In genomic region chr11:48063424-48063978, GRCh38 we compare ENCODE assay signal across 8 cellular contexts.
A peak's percentile ranks its signal among the peaks of the same experiment; 100 is the strongest.
DNase-seq lines count a peak whose midpoint lies in the region; ATAC-seq, FAIRE-seq and TF ChIP-seq lines count a peak whose summit lies in the region.

No MANE protein-coding gene starts in this region.

- H3K23ac ChIP-seq in H9 (ENCODE audit: insufficient read length, low read depth, low read length): no peak overlapping the region

- no peaks in the 10 kb centered on the region for H3K9me3 ChIP-seq in right atrium auricular region
- H3K9me3 ChIP-seq in skeletal muscle satellite cell (replicated peaks; ENCODE audit: low read length): no peaks in the 10 kb centered on the region
- H3K9me3 ChIP-seq in H9 (ENCODE audit: control insufficient read depth, low read depth, low read length): no peaks in the 10 kb centered on the region

- ATAC-seq in GM21723 (IDR thresholded peaks at IDR 0.05; ENCODE audit: unreplicated experiment): no peak

- no peaks in the 10 kb centered on the region for H3K79me2 ChIP-seq in H9 (ENCODE audit: insufficient read depth, low read length)

- H3K4me1 Mint-ChIP-seq in activated CD4-positive, alpha-beta memory T cell treated with anti-CD3 and anti-CD28 coated beads for 36 hours (ENCODE audit: low read depth): peaks cover 50% of the 10 kb centered on the region
- H3K4me1 Mint-ChIP-seq in H9: peaks cover 14 to 36% of the 10 kb centered on the region in 2 experiments

- no peak overlapping the region for H3K14ac ChIP-seq in H9 (ENCODE audit: insufficient read depth, low read length)

- H3K4ac ChIP-seq in H9 (ENCODE audit: low read depth, low read length): no peak overlapping the region

- no peak overlapping the region for H4K8ac ChIP-seq in H9 (replicated peaks; ENCODE audit: insufficient read length, low read depth, low read length)

- TF ChIP-seq POLR2A in GM12892 (IDR thresholded peaks at IDR 0.05; ENCODE audit: low read depth, low read length): no peak

- H2BK5ac ChIP-seq in H9 (ENCODE audit: insufficient read length, low read length): no peak overlapping the region

- no peaks in the 10 kb centered on the region for H3K27me3 Mint-ChIP-seq in activated CD4-positive, alpha-beta memory T cell treated with anti-CD3 and anti-CD28 coated beads for 36 hours
- no peaks in the 10 kb centered on the region for H3K27me3 Mint-ChIP-seq in H9 (ENCODE audit: low read depth)

- CTCF ChIA-PET in activated CD4-positive, alpha-beta memory T cell treated with anti-CD3 and anti-CD28 coated beads for 36 hours (lab: Charles Lee): interaction anchor here (0.6 to 1.7 kb wide), 5 partner anchors 22 to 128 kb away, joined by 3 to 5 read pairs (median 3); no protein-coding TSS in a partner anchor

- H3K18ac ChIP-seq in H9 (ENCODE audit: insufficient read length, low read depth, low read length): no peak overlapping the region

- no peak overlapping the region for H3K4me3 ChIP-seq in right atrium auricular region
- H3K4me3 ChIP-seq in skeletal muscle satellite cell (ENCODE audit: low read length): peak overlapping the region; percentile 33

- peaks cover 4% of the 10 kb centered on the region for H3K79me1 ChIP-seq in H9 (ENCODE audit: insufficient read depth, low read depth, low read length, poor library complexity, severe bottlenecking)

- no peak overlapping the region for H4K5ac ChIP-seq in H9 (ENCODE audit: insufficient read length, low read depth, low read length)

- H3K27ac ChIP-seq in right atrium auricular region: peak overlapping the region; percentile 51 to 70
- no peak overlapping the region for H3K27ac ChIP-seq in H9 (ENCODE audit: insufficient read length, low read depth, low read length)

- H2BK12ac ChIP-seq in H9 (ENCODE audit: insufficient read length, low read depth, low read length): no peak overlapping the region

- DNase-seq in GM12892 (ENCODE audit: insufficient read length) (no peak), right atrium auricular region (ENCODE audit: low spot score) (peak; percentile 66), H9 (no peak), NCI-H345 (lab: John Stamatoyannopoulos, UW) (no peak), SW480 (ENCODE audit: low spot score) (no peak)
- DNase-seq in activated CD4-positive, alpha-beta memory T cell treated with anti-CD3 and anti-CD28 coated beads for 36 hours: no peak

- peaks cover 2% of the 10 kb centered on the region for H3K9me3 Mint-ChIP-seq in activated CD4-positive, alpha-beta memory T cell treated with anti-CD3 and anti-CD28 coated beads for 36 hours
- no peaks in the 10 kb centered on the region for H3K9me3 Mint-ChIP-seq in H9

- H3K36me3 ChIP-seq in right atrium auricular region (no peaks in the 10 kb centered on the region), skeletal muscle satellite cell (ENCODE audit: insufficient read depth, low read length) (no peaks in the 10 kb centered on the region)

- no peak overlapping the region for H2BK120ac ChIP-seq in H9 (ENCODE audit: low read depth, low read length, poor library complexity, severe bottlenecking)

- no peak overlapping the region for H2AK5ac ChIP-seq in H9 (ENCODE audit: insufficient read length, low read length)

- peaks cover 8% of the 10 kb centered on the region for H3K36me3 Mint-ChIP-seq in activated CD4-positive, alpha-beta memory T cell treated with anti-CD3 and anti-CD28 coated beads for 36 hours
- H3K36me3 Mint-ChIP-seq in H9 (ENCODE audit: insufficient read depth in 1 of 3, low read depth in 3 of 3): no peaks in the 10 kb centered on the region

- FAIRE-seq in GM12892 (lab: Jason Lieb, UNC): peak; percentile 44

- H3T11ph ChIP-seq in H9 (ENCODE audit: low read length): no peak overlapping the region

- H2AFZ ChIP-seq in H9 (ENCODE audit: low read length): no peak overlapping the region

- H3K9ac ChIP-seq in skeletal muscle satellite cell (ENCODE audit: low read depth, low read length) (peak overlapping the region; percentile 84), H9 (ENCODE audit: extremely low read depth, insufficient read length, low read length) (no peak overlapping the region)

- POLR2A ChIA-PET in activated CD4-positive, alpha-beta memory T cell treated with anti-CD3 and anti-CD28 coated beads for 36 hours (lab: Charles Lee): no interaction called here

- no peak overlapping the region for H3K56ac ChIP-seq in H9 (ENCODE audit: insufficient read length, low read depth, low read length)

- H3K4me1 ChIP-seq in right atrium auricular region: peaks cover 0 to 28% of the 10 kb centered on the region in 2 donors
- H3K4me1 ChIP-seq in skeletal muscle satellite cell (ENCODE audit: control insufficient read depth, insufficient read depth, low read length): peaks cover 34% of the 10 kb centered on the region
- H3K4me1 ChIP-seq in H9 (ENCODE audit: insufficient read depth, low read length): peaks cover 2% of the 10 kb centered on the region; the same call in 1 of the 2 replicates

- H3K4me2 ChIP-seq in skeletal muscle satellite cell (ENCODE audit: low read length) (peak overlapping the region; percentile 76), H9 (ENCODE audit: insufficient read depth, insufficient read length, low read length) (no peak overlapping the region)

- H4K91ac ChIP-seq in H9 (ENCODE audit: insufficient read length, low read depth, low read length): no peak overlapping the region

- no peak overlapping the region for H2BK15ac ChIP-seq in H9 (ENCODE audit: low read depth, low read length)

- H3K27me3 ChIP-seq in right atrium auricular region (no peaks in the 10 kb centered on the region), skeletal muscle satellite cell (ENCODE audit: control insufficient read depth, insufficient read depth, low read length) (no peaks in the 10 kb centered on the region), H9 (ENCODE audit: insufficient read depth, low read length) (no peaks in the 10 kb centered on the region)

- H2BK20ac ChIP-seq in H9 (ENCODE audit: low read depth, low read length, poor library complexity, severe bottlenecking): no peak overlapping the region

- H3K23me2 ChIP-seq in H9 (ENCODE audit: insufficient read length, low read depth, low read length, poor library complexity, severe bottlenecking): no peaks in the 10 kb centered on the region

- no peak overlapping the region for H3K4me3 Mint-ChIP-seq in activated CD4-positive, alpha-beta memory T cell treated with anti-CD3 and anti-CD28 coated beads for 36 hours
- no peak overlapping the region for H3K4me3 Mint-ChIP-seq in H9

- TF ChIP-seq CTCF in right atrium auricular region (IDR thresholded peaks at IDR 0.05) (no peak), H9 (conservative IDR thresholded peaks at IDR 0.05) (no peak)

- WGBS in H9 (ENCODE audit: extremely low coverage, insufficient read length, low lambda C conversion rate): no CpG with 5 or more reads among the region's 2 CpGs

- no peaks in the 10 kb centered on the region for H4K20me1 ChIP-seq in H9 (ENCODE audit: control insufficient read depth, insufficient read depth, insufficient read length)

- H3K27ac Mint-ChIP-seq in activated CD4-positive, alpha-beta memory T cell treated with anti-CD3 and anti-CD28 coated beads for 36 hours: peak overlapping the region; percentile 5
- H3K27ac Mint-ChIP-seq in H9: no peak overlapping the region; a peak in 1 of 7 replicates

- intact Hi-C loops in activated CD4-positive, alpha-beta memory T cell treated with anti-CD3 and anti-CD28 coated beads for 36 hours (cut with micrococcal nuclease): no loop called here
